In the genomic region with DNA sequence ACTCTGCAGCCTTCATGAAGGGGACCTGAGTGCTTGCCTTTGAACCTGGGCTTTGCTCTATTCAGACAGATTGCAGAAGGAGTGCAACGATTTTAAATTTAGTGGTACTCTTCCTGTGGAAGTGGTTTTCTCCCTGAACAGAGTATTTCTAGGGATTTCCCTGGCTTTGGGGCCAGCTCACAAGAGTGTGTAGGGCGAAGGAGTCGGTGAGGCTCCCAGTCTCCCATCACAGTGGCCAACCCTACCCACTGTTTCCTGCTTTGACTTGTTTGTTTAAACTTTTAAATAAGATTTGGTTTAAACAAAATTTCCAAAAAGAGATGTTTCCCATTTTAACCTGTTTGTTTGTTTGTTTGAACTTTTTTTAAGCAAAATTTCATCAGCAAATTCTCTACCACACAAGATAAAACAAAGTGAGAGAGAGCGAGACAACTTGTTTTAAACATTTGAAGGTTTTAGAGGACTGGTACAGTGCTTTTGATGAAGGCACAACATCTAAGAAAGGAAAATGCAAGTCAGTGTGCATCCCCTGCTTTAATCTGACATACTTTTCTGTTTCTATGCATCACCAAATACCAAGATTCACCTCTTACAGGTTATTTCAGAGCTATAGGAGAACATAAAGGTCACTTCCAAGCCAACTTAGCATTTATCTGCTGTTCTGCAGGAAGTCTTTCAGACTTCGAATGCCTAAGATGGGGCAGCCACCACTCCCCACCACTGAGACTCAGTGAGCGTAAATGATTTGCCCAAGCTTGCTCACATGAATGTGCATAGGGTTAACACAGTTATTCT, we compare ENCODE assay signal across 20 cellular contexts. TPM values are rescaled to one million over a fixed set of nuclear protein-coding genes. Genes with fewer than 3 reads are reported as not detected.
DNase-seq lines count a peak whose midpoint lies in the region; ATAC-seq lines count a peak whose summit lies in the region.
"Had no signal": no experiment of that assay in that cellular context is flagged by ENCODE, and none has a peak within 500 bp of the region (broad histone marks: within the 10 kb centered on the region; RNA-seq: fewer than 3 reads in every experiment).

No MANE protein-coding gene starts in this region.

- DNase-seq in activated CD4-positive, CD25-positive, alpha-beta regulatory T cell treated with anti-CD3 and anti-CD28 coated beads, Interleukin-2, amount 50 U/mL, for 72 hours: no peak
- peak in 1 of 2 donors; percentile 7 for DNase-seq in activated T-cell treated with anti-CD3 and anti-CD28 coated beads, Interleukin-2, amount 50 U/mL, for 72 hours
- DNase-seq in activated T-cell treated with anti-CD3 and anti-CD28 coated beads, Interleukin-2, amount 50 U/mL, for 48 hours: no peak
- no peak for DNase-seq in middle frontal gyrus (ENCODE audit: extremely low spot score, low spot score)
- no peak for DNase-seq in NCI-H2029 treated with DMSO at 0.1 percent for 48 hours (lab: John Stamatoyannopoulos, UW)
- DNase-seq: 8988T; BE2C; CD8-positive, alpha-beta memory T cell; DMS79; H9; KG1; MG63; NCI-H1092 treated with DMSO at 0.1 percent for 48 hours; NCI-H524 had no signal

- H3K27me3 Mint-ChIP-seq in activated T-cell treated with anti-CD3 and anti-CD28 coated beads, Interleukin-2, amount 50 U/mL, for 72 hours (ENCODE audit: low read depth): no peaks in the 10 kb centered on the region
- H3K27me3 Mint-ChIP-seq in activated naive CD8-positive, alpha-beta T cell: no peaks in the 10 kb centered on the region
- no peaks in the 10 kb centered on the region for H3K27me3 Mint-ChIP-seq in stimulated activated naive CD8-positive, alpha-beta T cell treated with anti-CD3 and anti-CD28 coated beads, Interleukin-15, Interleukin-2, amounts not matched to agents 100 ng/mL and 50 ng/mL, for 24 hours

- H3K36me3 Mint-ChIP-seq in activated T-cell treated with anti-CD3 and anti-CD28 coated beads, Interleukin-2, amount 50 U/mL, for 72 hours (ENCODE audit: insufficient read depth in 2 of 2): peaks cover 2 to 3% of the 10 kb centered on the region in 2 donors
- peaks cover 3% of the 10 kb centered on the region for H3K36me3 Mint-ChIP-seq in activated naive CD8-positive, alpha-beta T cell
- H3K36me3 Mint-ChIP-seq in stimulated activated naive CD8-positive, alpha-beta T cell treated with anti-CD3 and anti-CD28 coated beads, Interleukin-15, Interleukin-2, amounts not matched to agents 100 ng/mL and 50 ng/mL, for 24 hours (ENCODE audit: low read depth): peaks cover 4% of the 10 kb centered on the region

- peaks cover 8 to 10% of the 10 kb centered on the region in 2 donors for H3K9me3 Mint-ChIP-seq in activated T-cell treated with anti-CD3 and anti-CD28 coated beads, Interleukin-2, amount 50 U/mL, for 72 hours
- no peaks in the 10 kb centered on the region for H3K9me3 Mint-ChIP-seq in activated naive CD8-positive, alpha-beta T cell (ENCODE audit: low read depth)
- H3K9me3 Mint-ChIP-seq in stimulated activated naive CD8-positive, alpha-beta T cell treated with anti-CD3 and anti-CD28 coated beads, Interleukin-15, Interleukin-2, amounts not matched to agents 100 ng/mL and 50 ng/mL, for 24 hours: peaks cover 4% of the 10 kb centered on the region
- H3K9me3 Mint-ChIP-seq: H9 had no signal

- peaks cover 58% of the 10 kb centered on the region for H3K4me1 Mint-ChIP-seq in activated T-cell treated with anti-CD3 and anti-CD28 coated beads, Interleukin-2, amount 50 U/mL, for 72 hours (ENCODE audit: low read depth)
- peaks cover 64% of the 10 kb centered on the region for H3K4me1 Mint-ChIP-seq in activated naive CD8-positive, alpha-beta T cell (ENCODE audit: low read depth)
- peaks cover 55% of the 10 kb centered on the region for H3K4me1 Mint-ChIP-seq in stimulated activated naive CD8-positive, alpha-beta T cell treated with anti-CD3 and anti-CD28 coated beads, Interleukin-15, Interleukin-2, amounts not matched to agents 100 ng/mL and 50 ng/mL, for 24 hours (ENCODE audit: low read depth)
- H3K4me1 Mint-ChIP-seq: H9 had no signal

- peak; percentile 30 to 32 for ATAC-seq in activated CD4-positive, CD25-positive, alpha-beta regulatory T cell treated with anti-CD3 and anti-CD28 coated beads, Interleukin-2, amount 50 U/mL, for 24 hours
- ATAC-seq in activated T-cell treated with anti-CD3 and anti-CD28 coated beads, Interleukin-2, amount 50 U/mL, for 72 hours (replicated peaks in 1 of 2): peak; percentile 55 to 74
- ATAC-seq: HepG2, Panc1 had no signal

- H3K4me3 Mint-ChIP-seq in activated T-cell treated with anti-CD3 and anti-CD28 coated beads, Interleukin-2, amount 50 U/mL, for 72 hours: peak overlapping the region; percentile 43 to 45
- peak overlapping the region; percentile 55 for H3K4me3 Mint-ChIP-seq in activated naive CD8-positive, alpha-beta T cell
- peak overlapping the region; percentile 14 for H3K4me3 Mint-ChIP-seq in stimulated activated naive CD8-positive, alpha-beta T cell treated with anti-CD3 and anti-CD28 coated beads, Interleukin-15, Interleukin-2, amounts not matched to agents 100 ng/mL and 50 ng/mL, for 24 hours
- H3K4me3 Mint-ChIP-seq: CD8-positive, alpha-beta memory T cell; H9 had no signal

- peak overlapping the region; percentile 67 for H3K27ac Mint-ChIP-seq in activated T-cell treated with anti-CD3 and anti-CD28 coated beads, Interleukin-2, amount 50 U/mL, for 72 hours
- peak overlapping the region; percentile 86 for H3K27ac Mint-ChIP-seq in activated naive CD8-positive, alpha-beta T cell
- peak overlapping the region; percentile 71 for H3K27ac Mint-ChIP-seq in stimulated activated naive CD8-positive, alpha-beta T cell treated with anti-CD3 and anti-CD28 coated beads, Interleukin-15, Interleukin-2, amounts not matched to agents 100 ng/mL and 50 ng/mL, for 24 hours
- H3K27ac Mint-ChIP-seq: H9 had no signal

RNA-seq across cellular contexts. Expression of a gene that starts 6.6 kb away (rescaled TPM):
- total RNA-seq in activated T-cell treated with anti-CD3 and anti-CD28 coated beads, Interleukin-2, amount 50 U/mL, for 72 hours: 1 to 10 TPM; 1.6 to 3.6 TPM
- total RNA-seq: G401, H9, HepG2 had no signal

RNA-seq across cellular contexts. Expression of a gene that starts 37.0 kb away (rescaled TPM):
- 10 to 100 TPM; 37.4 to 81.5 TPM for total RNA-seq in activated T-cell treated with anti-CD3 and anti-CD28 coated beads, Interleukin-2, amount 50 U/mL, for 72 hours
